ENCODE assay signal across 2 cellular contexts in genomic region chr5:140303987-140304386, GRCh38.
TF ChIP-seq lines count a peak whose summit lies in the region.

No MANE protein-coding gene starts in this region.

TF ChIP-seq in A549, 52 proteins besides CTCF, POLR2A, EP300 and RAD21:
- TF ChIP-seq RCOR1 (IDR thresholded peaks at IDR 0.05; ENCODE audit: low read depth, low read length) (no peak), PHF8 (IDR thresholded peaks at IDR 0.05; ENCODE audit: borderline replicate concordance, low read depth) (no peak), USF2 (IDR thresholded peaks at IDR 0.05) (no peak), FOSB (CRISPR knock-in tag; IDR thresholded peaks at IDR 0.05) (no peak), ZSCAN20 (CRISPR knock-in tag; IDR thresholded peaks at IDR 0.05) (no peak)

TF ChIP-seq in WTC11, 78 proteins besides CTCF, POLR2A, EP300 and RAD21:
- TF ChIP-seq ZNF425 (CRISPR knock-in tag; conservative IDR thresholded peaks at IDR 0.05) (no peak), ZNF423 (CRISPR knock-in tag; IDR thresholded peaks at IDR 0.05) (no peak), NFATC4 (CRISPR knock-in tag; IDR thresholded peaks at IDR 0.05) (no peak), FOXJ3 (CRISPR knock-in tag; IDR thresholded peaks at IDR 0.05; ENCODE audit: borderline replicate concordance) (no peak), ZNF232 (CRISPR knock-in tag; IDR thresholded peaks at IDR 0.05) (no peak), ESRRA (CRISPR knock-in tag; IDR thresholded peaks at IDR 0.05; ENCODE audit: borderline replicate concordance) (no peak), ZSCAN18 (CRISPR knock-in tag; IDR thresholded peaks at IDR 0.05) (no peak), ATF1 (CRISPR knock-in tag; IDR thresholded peaks at IDR 0.05) (no peak), FOXP1 (CRISPR knock-in tag; IDR thresholded peaks at IDR 0.05; ENCODE audit: borderline replicate concordance) (no peak), ARID4B (CRISPR knock-in tag; IDR thresholded peaks at IDR 0.05; ENCODE audit: borderline replicate concordance) (no peak), PRRX2 (CRISPR knock-in tag; IDR thresholded peaks at IDR 0.05) (no peak), ZNF671 (CRISPR knock-in tag; IDR thresholded peaks at IDR 0.05) (no peak), PRDM15 (CRISPR knock-in tag; IDR thresholded peaks at IDR 0.05) (no peak), GTF2I (CRISPR knock-in tag; conservative IDR thresholded peaks at IDR 0.05) (no peak), IRF2 (CRISPR knock-in tag; IDR thresholded peaks at IDR 0.05; ENCODE audit: borderline replicate concordance, low read depth) (no peak), SP1 (CRISPR knock-in tag; conservative IDR thresholded peaks at IDR 0.05) (no peak), E2F4 (CRISPR knock-in tag; IDR thresholded peaks at IDR 0.05; ENCODE audit: borderline replicate concordance, low read depth) (no peak), TCF7 (CRISPR knock-in tag; IDR thresholded peaks at IDR 0.05; ENCODE audit: low read depth) (no peak), ZNF416 (CRISPR knock-in tag; IDR thresholded peaks at IDR 0.05) (no peak)
TF ChIP-seq in WTC11: peak in this region for 0.
